ENCODE assay signal across 9 cellular contexts in genomic region chr17:40315678-40316570, GRCh38. TPM values are rescaled to one million over a fixed set of nuclear protein-coding genes. Genes with fewer than 3 reads are reported as not detected.
DNase-seq lines count a peak whose midpoint lies in the region; ATAC-seq and TF ChIP-seq lines count a peak whose summit lies in the region.
"Had no signal": no experiment of that assay in that cellular context is flagged by ENCODE, and none has a peak within 500 bp of the region (broad histone marks: within the 10 kb centered on the region; RNA-seq: fewer than 3 reads in every experiment).

No MANE protein-coding gene starts in this region.

- no peak for TF ChIP-seq EP300 in esophagus muscularis mucosa (IDR thresholded peaks at IDR 0.05)

- ATAC-seq in psoas muscle, result no peak

- TF ChIP-seq CTCF in GM20000 (IDR thresholded peaks at IDR 0.05; ENCODE audit: extremely low read depth, missing control alignments), result no peak
- no peak for TF ChIP-seq CTCF in RWPE1 (conservative IDR thresholded peaks at IDR 0.05; ENCODE audit: low read depth)
- TF ChIP-seq CTCF in esophagus muscularis mucosa (IDR thresholded peaks at IDR 0.05), result no peak
- no peak for TF ChIP-seq CTCF in psoas muscle (IDR thresholded peaks at IDR 0.05)

- peaks cover 92 to 95% (median 94%) of the 10 kb centered on the region in 4 donors for H3K4me1 ChIP-seq in esophagus muscularis mucosa
- H3K4me1 ChIP-seq in psoas muscle, result peaks cover 75% of the 10 kb centered on the region

- intact Hi-C loops in esophagus muscularis mucosa (cut with DNase I), result loop anchor here (2.0 kb wide), 1 partner anchor 27 kb away; no protein-coding TSS in a partner anchor
- intact Hi-C loops in psoas muscle (cut with DNase I), result no loop called here
- intact Hi-C loops in posterior vena cava (cut with DNase I), result loop anchor here in 1 of 2 donors (10.0 kb wide), 1 partner anchor 99 kb away; the partner anchor contains the start of gene TOP2A

- H3K4me3 ChIP-seq in esophagus muscularis mucosa, result peak overlapping the region; percentile 90 to 99 (median 94)
- H3K4me3 ChIP-seq in psoas muscle, result peak overlapping the region; percentile 95

- H3K27me3 ChIP-seq in esophagus muscularis mucosa (no peaks in the 10 kb centered on the region), psoas muscle (ENCODE audit: insufficient read depth in 3 of 3, low read length in 2 of 3) (no peaks in the 10 kb centered on the region)

- WGBS in esophagus muscularis mucosa, result 62% methylated on average over 7 of the region's 9 CpGs
- WGBS in psoas muscle, 3 donors, result 54 to 60% (median 54%) methylated on average over 9 of the region's 9 CpGs

- DNase-seq in GM20000 (ENCODE audit: low spot score) (peak; percentile 4), RWPE1 (ENCODE audit: low spot score) (no peak), esophagus muscularis mucosa (ENCODE audit: extremely low spot score) (no peak), psoas muscle (peak in 1 of 2 donors; percentile 54), posterior vena cava (ENCODE audit: low spot score) (no peak), T-helper 9 cell (no peak), GOT3 (lab: John Stamatoyannopoulos, UW) (no peak), C1 segment of cervical spinal cord (lab: John Stamatoyannopoulos, UW) (no peak)
- DNase-seq: NCI-H524 treated with DMSO at 0.1 percent for 48 hours had no signal

- POLR2A ChIA-PET in RWPE1 (lab: Yijun Ruan, JAX; ENCODE audit: low non-redundant PET), result interaction anchor here (0.5 kb wide), 1 partner anchor 71 kb away, joined by 4 read pairs; no protein-coding TSS in a partner anchor

- CTCF ChIA-PET in RWPE1 (lab: Yijun Ruan, JAX), result interaction anchor here (0.7 to 2.2 kb wide), 5 partner anchors 8 to 142 kb away, joined by 4 to 13 read pairs (median 6); no protein-coding TSS in a partner anchor

- TF ChIP-seq POLR2A in esophagus muscularis mucosa (IDR thresholded peaks at IDR 0.05; ENCODE audit: low read depth), result no peak

- H3K9me3 ChIP-seq in esophagus muscularis mucosa, result no peaks in the 10 kb centered on the region
- H3K9me3 ChIP-seq in psoas muscle, result no peaks in the 10 kb centered on the region

- H3K36me3 ChIP-seq in esophagus muscularis mucosa (no peaks in the 10 kb centered on the region), psoas muscle (ENCODE audit: insufficient read depth in 1 of 2, low read depth in 1 of 2) (no peaks in the 10 kb centered on the region)

- peak overlapping the region; percentile 99 for H3K27ac ChIP-seq in RWPE1
- peak overlapping the region; percentile 94 to 98 (median 96) for H3K27ac ChIP-seq in esophagus muscularis mucosa (replicated peaks in 1 of 4)
- peak overlapping the region; percentile 97 for H3K27ac ChIP-seq in psoas muscle

RNA-seq across cellular contexts. Expression of gene RARA, which starts 6.9 kb away (rescaled TPM):
- total RNA-seq in esophagus muscularis mucosa, result 10 to 100 TPM; 26.2 to 53.5 (median 52.2) TPM
- 10 to 100 TPM; 15.0 to 51.1 (median 44.6) TPM for total RNA-seq in psoas muscle
- 10 to 100 TPM; 15.0 to 76.9 (median 18.6) TPM for polyA plus RNA-seq in psoas muscle
- total RNA-seq in posterior vena cava, result 10 to 100 TPM; 47.5 to 54.5 TPM

RNA-seq across cellular contexts. Expression of gene CDC6, which starts 28.2 kb away (rescaled TPM):
- under 1 TPM; 0.32 to 0.83 (median 0.44) TPM for total RNA-seq in esophagus muscularis mucosa
- under 1 TPM; 0.27 to 0.90 (median 0.42) TPM for total RNA-seq in psoas muscle
- polyA plus RNA-seq in psoas muscle, result 1 to 10 TPM in 2 of 3 donors, under 1 TPM in 1; 0.86 to 2.5 (median 1.4) TPM
- total RNA-seq in posterior vena cava, result 1 to 10 TPM; 1.4 to 2.5 TPM

RNA-seq across cellular contexts. Expression of gene GJD3, which starts 48.6 kb away (rescaled TPM):
- total RNA-seq in esophagus muscularis mucosa (under 1 TPM in 2 of 4 donors, not detected in 2; 0.40 to 0.50 TPM), psoas muscle (1 to 10 TPM in 2 of 4 donors, under 1 TPM in 2; 0.34 to 1.4 (median 0.82) TPM), posterior vena cava (under 1 TPM; 0.79 to 1.00 TPM)
- under 1 TPM in 2 of 3 donors, not detected in 1; 0.17 to 0.25 TPM for polyA plus RNA-seq in psoas muscle
